Comparison of ENCODE assay signal across 11 cellular contexts in genomic region chr20:25341716-25342680, GRCh38. TPM values are rescaled to one million over a fixed set of nuclear protein-coding genes. Genes with fewer than 3 reads are reported as not detected.
A peak's percentile ranks its signal among the peaks of the same experiment; 100 is the strongest.
DNase-seq lines count a peak whose midpoint lies in the region; ATAC-seq, FAIRE-seq and TF ChIP-seq lines count a peak whose summit lies in the region.
"Had no signal": no experiment of that assay in that cellular context is flagged by ENCODE, and none has a peak within 500 bp of the region (broad histone marks: within the 10 kb centered on the region; RNA-seq: fewer than 3 reads in every experiment).

No MANE protein-coding gene starts in this region.

- H3K9ac ChIP-seq in mesenchymal stem cell (ENCODE audit: low read length) = no peak overlapping the region

- no peaks in the 10 kb centered on the region for H3K9me3 ChIP-seq in mesenchymal stem cell (ENCODE audit: control insufficient read depth, low read length)
- H3K9me3 ChIP-seq: HAP-1, Peyer's patch had no signal

- H2BK15ac ChIP-seq in mesenchymal stem cell (ENCODE audit: low read depth, poor library complexity, severe bottlenecking) = no peak overlapping the region

- H3K4me2 ChIP-seq in mesenchymal stem cell (ENCODE audit: low read length, poor library complexity, severe bottlenecking) = no peak overlapping the region

- 85% methylated on average over 8 of the region's 9 CpGs for WGBS in mesenchymal stem cell

- no peak overlapping the region for H3K4me3 ChIP-seq in mesenchymal stem cell (ENCODE audit: insufficient read depth in 1 of 2, low read depth in 1 of 2, low read length in 2 of 2)
- H3K4me3 ChIP-seq: HAP-1, Peyer's patch had no signal

- H4K91ac ChIP-seq in mesenchymal stem cell (ENCODE audit: low read length) = no peak overlapping the region

- POLR2A ChIA-PET in RWPE1 (lab: Yijun Ruan, JAX; ENCODE audit: low non-redundant PET) = no interaction called here

- no peak for TF ChIP-seq POLR2A in GM12891 (IDR thresholded peaks at IDR 0.05; ENCODE audit: low read depth, low read length)

- H3K36me3 ChIP-seq in mesenchymal stem cell (ENCODE audit: control insufficient read depth in 1 of 2, insufficient read depth in 2 of 2, low read depth in 1 of 2, low read length in 2 of 2) = peaks cover 4 to 8% of the 10 kb centered on the region in 2 experiments

- no peaks in the 10 kb centered on the region for H3K27me3 ChIP-seq in mesenchymal stem cell (ENCODE audit: control insufficient read depth in 1 of 2, insufficient read depth in 1 of 2, low read length in 2 of 2)
- H3K27me3 ChIP-seq: brain microvascular endothelial cell, Peyer's patch had no signal

- no peak overlapping the region for H3K4ac ChIP-seq in mesenchymal stem cell (ENCODE audit: low read depth in 1 of 2, low read length in 2 of 2)

- ATAC-seq in GM19463 (IDR thresholded peaks at IDR 0.05; ENCODE audit: unreplicated experiment) = no peak

- no peak for TF ChIP-seq CTCF in RWPE1 (conservative IDR thresholded peaks at IDR 0.05; ENCODE audit: low read depth)

- H2BK120ac ChIP-seq in mesenchymal stem cell (ENCODE audit: low read depth, low read length) = no peak overlapping the region

- DNase-seq in GM12891 (ENCODE audit: insufficient read length, low spot score) (no peak), NCI-H1417 treated with DMSO at 0.1 percent for 48 hours (lab: John Stamatoyannopoulos, UW) (peak; percentile 7), RWPE1 (ENCODE audit: low spot score) (peak; percentile 60), mesenchymal stem cell (peak; percentile 29), NK-92 (lab: John Stamatoyannopoulos, UW; ENCODE audit: unreplicated experiment) (no peak)
- DNase-seq in activated effector memory CD4-positive, alpha-beta T cell treated with anti-CD3 and anti-CD28 coated beads, Interleukin-2, amount 50 U/mL, for 16 hours = no peak
- DNase-seq: activated T-cell treated with anti-CD3 and anti-CD28 coated beads, Interleukin-2, amount 50 U/mL, for 1 hour; brain microvascular endothelial cell had no signal

- no peak overlapping the region for H2BK5ac ChIP-seq in mesenchymal stem cell (ENCODE audit: low read depth, low read length, poor library complexity, severe bottlenecking)

- H2AFZ ChIP-seq in mesenchymal stem cell (ENCODE audit: low read depth, low read length) = no peak overlapping the region

- peak overlapping the region in 1 of 2 experiments; percentile 59 for H3K14ac ChIP-seq in mesenchymal stem cell (ENCODE audit: low read length in 2 of 2)

- peak overlapping the region; percentile 55 for H2AK5ac ChIP-seq in mesenchymal stem cell (ENCODE audit: low read length, severe bottlenecking)

- peak; percentile 50 for FAIRE-seq in GM12891 (lab: Jason Lieb, UNC)

- CTCF ChIA-PET in RWPE1 (lab: Yijun Ruan, JAX) = no interaction called here

- peaks cover 21% of the 10 kb centered on the region for H3K4me1 ChIP-seq in mesenchymal stem cell (ENCODE audit: control insufficient read depth, insufficient read depth, low read depth, low read length)

- H3K79me1 ChIP-seq in mesenchymal stem cell (replicated peaks; ENCODE audit: low read length, poor library complexity, severe bottlenecking) = peaks cover 24% of the 10 kb centered on the region

- no peak overlapping the region for H2BK12ac ChIP-seq in mesenchymal stem cell (ENCODE audit: low read length in 2 of 2)

- H3K27ac ChIP-seq in RWPE1 (peak overlapping the region; percentile 26; the same call in 1 of the 2 replicates), mesenchymal stem cell (ENCODE audit: low read length, poor library complexity, severe bottlenecking) (peak overlapping the region; percentile 54)
- H3K27ac ChIP-seq: brain microvascular endothelial cell had no signal

- H4K8ac ChIP-seq in mesenchymal stem cell (ENCODE audit: low read length) = no peak overlapping the region

- H3K18ac ChIP-seq in mesenchymal stem cell (ENCODE audit: low read depth in 1 of 2, low read length in 2 of 2) = no peak overlapping the region

- H3K23ac ChIP-seq in mesenchymal stem cell (ENCODE audit: low read length in 2 of 2) = no peak overlapping the region

TF ChIP-seq in GM12891, 5 proteins besides CTCF, POLR2A, EP300 and RAD21:
- TF ChIP-seq SPI1 (IDR thresholded peaks at IDR 0.05; ENCODE audit: low read depth, low read length) = no peak
- TF ChIP-seq POU2F2 (IDR thresholded peaks at IDR 0.05; ENCODE audit: low read depth, low read length) = no peak

RNA-seq across cellular contexts. Expression of gene ABHD12, which starts 48.6 kb away (rescaled TPM):
- polyA plus RNA-seq in GM12891 (2012; ENCODE audit: low read depth, missing spikeins) = 29.2 TPM
- 71.9 TPM for polyA plus RNA-seq in mesenchymal stem cell (2013, experiment 1 of 2)
- polyA plus RNA-seq in mesenchymal stem cell (2013, experiment 2 of 2) = 74.0 TPM

Comparison
In these comparisons a context has a peak if more than half of its experiments do, and no peak if none do; other contexts are left out.
1. DNase-seq: peak in NCI-H1417 treated with DMSO at 0.1 percent for 48 hours (single experiment), RWPE1 (single experiment) and mesenchymal stem cell (single experiment); none in GM12891 (single experiment), NK-92 (single experiment) and activated effector memory CD4-positive, alpha-beta T cell treated with anti-CD3 and anti-CD28 coated beads, Interleukin-2, amount 50 U/mL, for 16 hours (single experiment).